ENCODE assay signal across 11 cellular contexts in the genomic region with DNA sequence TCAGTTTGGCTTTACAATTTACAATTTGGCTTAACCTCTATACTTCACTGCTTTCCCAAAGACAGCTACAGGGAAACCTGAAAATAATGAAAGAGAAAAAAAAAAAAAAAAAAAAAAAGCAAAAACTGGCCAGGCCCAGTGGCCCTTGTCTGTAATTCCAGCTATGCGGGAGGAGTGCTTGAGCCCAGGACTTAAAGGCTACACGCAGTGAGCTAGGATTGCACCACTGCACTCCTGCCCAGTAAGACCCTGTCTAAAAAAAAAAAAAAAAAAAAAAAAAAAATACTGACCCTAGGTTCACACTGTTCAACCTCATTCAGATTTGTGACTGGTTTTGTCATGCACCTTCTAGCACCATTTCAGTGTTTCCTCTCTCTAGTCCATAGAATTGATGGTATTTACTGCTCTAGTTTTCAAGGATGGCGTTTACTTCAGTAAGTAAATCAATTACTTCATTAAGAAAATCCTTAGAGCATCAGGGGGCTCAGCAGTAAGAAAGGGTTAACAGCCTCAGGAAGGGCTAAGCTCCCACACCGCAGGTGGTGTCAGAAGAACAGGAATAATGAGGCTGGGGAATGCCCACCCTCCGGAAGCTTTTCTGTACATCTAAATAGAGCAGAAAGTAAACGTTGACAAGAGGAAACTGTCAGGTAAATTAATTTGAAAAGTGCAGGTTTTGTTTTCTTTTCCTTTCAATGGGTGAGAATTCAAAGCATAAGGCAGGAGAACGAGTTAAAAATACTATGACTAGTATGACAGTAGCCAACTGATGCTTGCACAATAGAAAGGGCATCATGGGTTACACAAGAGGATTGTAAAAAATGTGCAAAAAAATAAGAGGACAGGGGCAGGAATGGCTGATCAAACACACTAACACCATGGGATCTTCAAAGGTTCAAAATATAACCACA.
DNase-seq lines count a peak whose midpoint lies in the region; ATAC-seq and TF ChIP-seq lines count a peak whose summit lies in the region.
"Had no signal": no experiment of that assay in that cellular context is flagged by ENCODE, and none has a peak within 500 bp of the region (broad histone marks: within the 10 kb centered on the region; RNA-seq: fewer than 3 reads in every experiment).

No MANE protein-coding gene starts in this region.

- H3K9me3 ChIP-seq in CD8-positive, alpha-beta memory T cell (ENCODE audit: low read length) = no peaks in the 10 kb centered on the region

- peak overlapping the region in 4 of 7 donors; percentile 62 to 74 (median 65) for H3K4me3 Mint-ChIP-seq in CD8-positive, alpha-beta memory T cell
- H3K4me3 Mint-ChIP-seq in IgD-negative memory B cell (peak overlapping the region; percentile 50 to 90 (median 75)), WTC11 (peak overlapping the region; percentile 38)

- WGBS in lower leg skin, 2 donors = 56 to 62% methylated on average over 7 of the region's 7 CpGs

- no peak for TF ChIP-seq CTCF in WTC11 (IDR thresholded peaks at IDR 0.05)
- TF ChIP-seq CTCF in lower leg skin (IDR thresholded peaks at IDR 0.05) = no peak

- H3K27ac Mint-ChIP-seq in CD8-positive, alpha-beta memory T cell = peak overlapping the region in 6 of 8 donors; percentile 10 to 86 (median 80)
- H3K27ac Mint-ChIP-seq in IgD-negative memory B cell (peak overlapping the region; percentile 25 to 80 (median 48)), WTC11 (peak overlapping the region; percentile 92)

- H3K4me3 ChIP-seq in CD8-positive, alpha-beta memory T cell (ENCODE audit: low read length) = no peak overlapping the region
- H3K4me3 ChIP-seq in lower leg skin (ENCODE audit: low read depth, poor library complexity, severe bottlenecking) = no peak overlapping the region

- H3K27me3 ChIP-seq in CD8-positive, alpha-beta memory T cell (ENCODE audit: insufficient read depth, low read length, poor library complexity, severe bottlenecking) = no peaks in the 10 kb centered on the region
- H3K27me3 ChIP-seq: brain microvascular endothelial cell had no signal

- peaks cover 0 to 7% (median 4%) of the 10 kb centered on the region in 5 donors for H3K9me3 Mint-ChIP-seq in CD8-positive, alpha-beta memory T cell
- peaks cover 0 to 3% (median 0%) of the 10 kb centered on the region in 3 donors for H3K9me3 Mint-ChIP-seq in IgD-negative memory B cell
- peaks cover 30% of the 10 kb centered on the region for H3K9me3 Mint-ChIP-seq in WTC11

- H3K36me3 ChIP-seq in CD8-positive, alpha-beta memory T cell (ENCODE audit: insufficient read depth, low read length) = no peaks in the 10 kb centered on the region
- H3K36me3 ChIP-seq: brain microvascular endothelial cell had no signal

- no peak for TF ChIP-seq POLR2A in lower leg skin (IDR thresholded peaks at IDR 0.05)

- H3K36me3 Mint-ChIP-seq in CD8-positive, alpha-beta memory T cell = peaks cover 5 to 13% (median 10%) of the 10 kb centered on the region in 3 donors
- no peaks in the 10 kb centered on the region for H3K36me3 Mint-ChIP-seq in IgD-negative memory B cell
- peaks cover 25% of the 10 kb centered on the region for H3K36me3 Mint-ChIP-seq in WTC11

- H3K27ac ChIP-seq in CD8-positive, alpha-beta memory T cell (ENCODE audit: low read depth, low read length) = no peak overlapping the region
- H3K27ac ChIP-seq: brain microvascular endothelial cell had no signal

- no peak for DNase-seq in CD8-positive, alpha-beta memory T cell
- DNase-seq in WTC11 (ENCODE audit: low spot score) = peak; percentile 25
- DNase-seq in left kidney (ENCODE audit: low read depth, low spot score) = peak; percentile 52
- no peak for DNase-seq in NCI-H187 treated with DMSO at 0.1 percent for 48 hours (lab: John Stamatoyannopoulos, UW)
- no peak for DNase-seq in lower leg skin (ENCODE audit: low spot score in 2 of 2)
- DNase-seq in SKM-1 treated with dmso at 0.1 percent for 144 hours (lab: John Stamatoyannopoulos, UW; ENCODE audit: unreplicated experiment) = no peak
- no peak for DNase-seq in hypothalamus (lab: John Stamatoyannopoulos, UW)
- DNase-seq: brain microvascular endothelial cell, GDM1, NCI-H1105 had no signal

- CTCF ChIA-PET in CD8-positive, alpha-beta memory T cell (lab: Charles Lee) = interaction anchor here (0.8 kb wide), 1 partner anchor 8 kb away, joined by 3 read pairs; no protein-coding TSS in a partner anchor
- CTCF ChIA-PET in WTC11 (lab: Charles Lee) = interaction anchor here (0.6 to 1.9 kb wide), 8 partner anchors 11 to 166 kb away, joined by 3 to 7 read pairs (median 4); no protein-coding TSS in a partner anchor

- POLR2A ChIA-PET in CD8-positive, alpha-beta memory T cell (lab: Charles Lee) = interaction anchor here (0.6 kb wide), 2 partner anchors 89 to 763 kb away, joined by 4 to 5 read pairs; no protein-coding TSS in a partner anchor
- POLR2A ChIA-PET in WTC11 (lab: Charles Lee) = interaction anchor here (0.6 to 1.6 kb wide), 5 partner anchors 13 to 302 kb away, joined by 3 to 9 read pairs (median 5); partner anchors contain the start of gene RAP1B

- peaks cover 80 to 90% (median 83%) of the 10 kb centered on the region in 3 donors for H3K4me1 Mint-ChIP-seq in CD8-positive, alpha-beta memory T cell
- H3K4me1 Mint-ChIP-seq in IgD-negative memory B cell (peaks cover 51 to 71% (median 67%) of the 10 kb centered on the region in 3 donors), WTC11 (peaks cover 48% of the 10 kb centered on the region)

- peaks cover 55% of the 10 kb centered on the region for H3K4me1 ChIP-seq in CD8-positive, alpha-beta memory T cell (ENCODE audit: insufficient read depth, low read length)

- peak; percentile 81 for ATAC-seq in WTC11

- intact Hi-C loops in lower leg skin (cut with DNase I; ENCODE audit: low total_unique reads) = no loop called here

- no peaks in the 10 kb centered on the region for H3K27me3 Mint-ChIP-seq in CD8-positive, alpha-beta memory T cell
- no peaks in the 10 kb centered on the region for H3K27me3 Mint-ChIP-seq in IgD-negative memory B cell
- peaks cover 8% of the 10 kb centered on the region for H3K27me3 Mint-ChIP-seq in WTC11 (ENCODE audit: low read depth)

TF ChIP-seq in WTC11, 78 proteins besides CTCF, POLR2A, EP300 and RAD21 (continues in another document):
- no peak for TF ChIP-seq ZNF138 (CRISPR knock-in tag; conservative IDR thresholded peaks at IDR 0.05)
- no peak for TF ChIP-seq NFE2L1 (CRISPR knock-in tag; IDR thresholded peaks at IDR 0.05)
- no peak for TF ChIP-seq SMAD3 (CRISPR knock-in tag; IDR thresholded peaks at IDR 0.05; ENCODE audit: borderline replicate concordance)
- no peak for TF ChIP-seq OVOL2 (CRISPR knock-in tag; IDR thresholded peaks at IDR 0.05; ENCODE audit: borderline replicate concordance)
- TF ChIP-seq, protein P1, sequence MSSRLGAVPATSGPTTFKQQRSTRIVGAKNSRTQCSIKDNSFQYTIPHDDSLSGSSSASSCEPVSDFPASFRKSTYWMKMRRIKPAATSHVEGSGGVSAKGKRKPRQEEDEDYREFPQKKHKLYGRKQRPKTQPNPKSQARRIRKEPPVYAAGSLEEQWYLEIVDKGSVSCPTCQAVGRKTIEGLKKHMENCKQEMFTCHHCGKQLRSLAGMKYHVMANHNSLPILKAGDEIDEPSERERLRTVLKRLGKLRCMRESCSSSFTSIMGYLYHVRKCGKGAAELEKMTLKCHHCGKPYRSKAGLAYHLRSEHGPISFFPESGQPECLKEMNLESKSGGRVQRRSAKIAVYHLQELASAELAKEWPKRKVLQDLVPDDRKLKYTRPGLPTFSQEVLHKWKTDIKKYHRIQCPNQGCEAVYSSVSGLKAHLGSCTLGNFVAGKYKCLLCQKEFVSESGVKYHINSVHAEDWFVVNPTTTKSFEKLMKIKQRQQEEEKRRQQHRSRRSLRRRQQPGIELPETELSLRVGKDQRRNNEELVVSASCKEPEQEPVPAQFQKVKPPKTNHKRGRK (CRISPR knock-in tag; IDR thresholded peaks at IDR 0.05; ENCODE audit: borderline replicate concordance) = no peak
- no peak for TF ChIP-seq STAT6 (CRISPR knock-in tag; conservative IDR thresholded peaks at IDR 0.05; ENCODE audit: low read depth)
- TF ChIP-seq HMGA2 (CRISPR knock-in tag; IDR thresholded peaks at IDR 0.05) = no peak
- no peak for TF ChIP-seq FOXK1 (CRISPR knock-in tag; IDR thresholded peaks at IDR 0.05)
- TF ChIP-seq NR2C2 (CRISPR knock-in tag; IDR thresholded peaks at IDR 0.05) = no peak
- TF ChIP-seq NR3C1 (CRISPR knock-in tag; conservative IDR thresholded peaks at IDR 0.05; ENCODE audit: low read depth) = no peak
- no peak for TF ChIP-seq SP1 (CRISPR knock-in tag; conservative IDR thresholded peaks at IDR 0.05)

Comparison
In these comparisons a context has a peak if more than half of its experiments do, and no peak if none do; other contexts are left out.
1. DNase-seq: peak in WTC11 (single experiment) and left kidney (single experiment); none in CD8-positive, alpha-beta memory T cell (0 of 5), NCI-H187 treated with DMSO at 0.1 percent for 48 hours (single experiment), lower leg skin (0 of 2), SKM-1 treated with dmso at 0.1 percent for 144 hours (single experiment) and hypothalamus (0 of 51).
2. Peak in every context shown above with its lines, with median percentiles within 50 percentile points of each other: H3K27ac Mint-ChIP-seq and H3K4me3 Mint-ChIP-seq.